8 cellular contexts compared by ENCODE assay signal in genomic region chr15:43769584-43770228, GRCh38. TPM values are rescaled to one million over a fixed set of nuclear protein-coding genes. Genes with fewer than 3 reads are reported as not detected.
DNase-seq lines count a peak whose midpoint lies in the region; ATAC-seq, FAIRE-seq and TF ChIP-seq lines count a peak whose summit lies in the region.

No MANE protein-coding gene starts in this region.

- H3K9me3 Mint-ChIP-seq in naive thymus-derived CD8-positive, alpha-beta T cell, result no peaks in the 10 kb centered on the region

- POLR2A ChIA-PET in naive thymus-derived CD8-positive, alpha-beta T cell (lab: Charles Lee), result interaction anchor here (0.7 kb wide), 1 partner anchor 23 kb away, joined by 3 read pairs; the partner anchor contains the start of gene PDIA3

- H3K36me3 Mint-ChIP-seq in naive thymus-derived CD8-positive, alpha-beta T cell, result peaks cover 0 to 85% (median 29%) of the 10 kb centered on the region in 3 donors

- H3K4me3 Mint-ChIP-seq in naive thymus-derived CD8-positive, alpha-beta T cell, result no peak overlapping the region

- H3K4me3 ChIP-seq in epithelial cell of esophagus (ENCODE audit: low read length), result no peak overlapping the region

- no peaks in the 10 kb centered on the region for H3K27me3 Mint-ChIP-seq in naive thymus-derived CD8-positive, alpha-beta T cell

- no peak for FAIRE-seq in urothelium cell line (lab: Jason Lieb, UNC)

- peak overlapping the region; percentile 24; the same call in 1 of the 2 replicates for H3K27ac ChIP-seq in 22Rv1

- peak; percentile 91 for TF ChIP-seq CTCF in 22Rv1 (IDR thresholded peaks at IDR 0.05)
- TF ChIP-seq CTCF in GM12872 (IDR thresholded peaks at IDR 0.05; ENCODE audit: insufficient read depth, low read depth, low read length), result peak; percentile 86
- peak; percentile 90 for TF ChIP-seq CTCF in epithelial cell of esophagus (IDR thresholded peaks at IDR 0.05; ENCODE audit: insufficient read depth, low read depth, low read length, missing control alignments)

- H3K4me1 Mint-ChIP-seq in naive thymus-derived CD8-positive, alpha-beta T cell, result peaks cover 1 to 9% (median 5%) of the 10 kb centered on the region in 4 donors

- peak; percentile 83 to 84 for ATAC-seq in naive thymus-derived CD8-positive, alpha-beta T cell
- ATAC-seq in GM21619 (IDR thresholded peaks at IDR 0.05; ENCODE audit: unreplicated experiment), result no peak

- DNase-seq in NCI-H69 (lab: John Stamatoyannopoulos, UW) (peak; percentile 71), epithelial cell of esophagus (ENCODE audit: low read depth) (peak; percentile 67), urothelium cell line (ENCODE audit: low spot score) (peak; percentile 56)
- peak; percentile 61 to 66 for DNase-seq in activated CD4-positive, alpha-beta T cell treated with anti-CD3 and anti-CD28 coated beads, Interleukin-2, amount 50 U/mL, for 4 hours
- peak; percentile 33 to 70 (median 56) for DNase-seq in naive thymus-derived CD8-positive, alpha-beta T cell

- H3K27ac Mint-ChIP-seq in naive thymus-derived CD8-positive, alpha-beta T cell, result peak overlapping the region in 8 of 10 donors; percentile 13 to 61 (median 48)

RNA-seq across cellular contexts. Expression of gene ELL3, which starts 7.1 kb away (rescaled TPM):
- total RNA-seq in naive thymus-derived CD8-positive, alpha-beta T cell, result 1 to 10 TPM; 4.0 to 4.4 TPM
- polyA plus RNA-seq in naive thymus-derived CD8-positive, alpha-beta T cell, result 1 to 10 TPM in 2 of 3 donors, under 1 TPM in 1; 0.73 to 2.1 (median 1.4) TPM

RNA-seq across cellular contexts. Expression of gene SERF2, which starts 22.4 kb away (rescaled TPM):
- 100 to 1,000 TPM; 549 to 584 TPM for total RNA-seq in naive thymus-derived CD8-positive, alpha-beta T cell
- 1,000 to 10,000 TPM; 1,905 to 2,412 (median 2,207) TPM for polyA plus RNA-seq in naive thymus-derived CD8-positive, alpha-beta T cell

RNA-seq across cellular contexts. Expression of gene PDIA3, which starts 23.5 kb away (rescaled TPM):
- total RNA-seq in naive thymus-derived CD8-positive, alpha-beta T cell, result 100 to 1,000 TPM; 147 to 150 TPM
- 100 to 1,000 TPM; 246 to 310 (median 268) TPM for polyA plus RNA-seq in naive thymus-derived CD8-positive, alpha-beta T cell

RNA-seq across cellular contexts. Expression of gene SERINC4, which starts 30.3 kb away (rescaled TPM):
- under 1 TPM; 0.23 to 0.27 TPM for total RNA-seq in naive thymus-derived CD8-positive, alpha-beta T cell
- 1 to 10 TPM; 2.1 to 4.2 (median 3.5) TPM for polyA plus RNA-seq in naive thymus-derived CD8-positive, alpha-beta T cell

RNA-seq across cellular contexts. Expression of gene HYPK, which starts 30.7 kb away (rescaled TPM):
- 10 to 100 TPM; 27.7 to 28.9 TPM for total RNA-seq in naive thymus-derived CD8-positive, alpha-beta T cell
- polyA plus RNA-seq in naive thymus-derived CD8-positive, alpha-beta T cell, result 10 to 100 TPM in 2 of 3 donors, 1 to 10 TPM in 1; 7.7 to 14.1 (median 13.0) TPM
